ENCODE assay signal across 10 cellular contexts in genomic region chr5:89313044-89313443, GRCh38.
DNase-seq lines count a peak whose midpoint lies in the region; ATAC-seq, FAIRE-seq and TF ChIP-seq lines count a peak whose summit lies in the region.
"Had no signal": no experiment of that assay in that cellular context is flagged by ENCODE, and none has a peak within 500 bp of the region (broad histone marks: within the 10 kb centered on the region; RNA-seq: fewer than 3 reads in every experiment).

No MANE protein-coding gene starts in this region.

- FAIRE-seq in GM12892 (lab: Jason Lieb, UNC): no peak

- no peaks in the 10 kb centered on the region for H3K27me3 ChIP-seq in foreskin keratinocyte

- in situ Hi-C loops in ACHN (cut with HindIII; ENCODE audit: low pct_ligation_motif_present, low pct_unique_long_range_greater_than_20kb, low sequenced_read_pairs): no loop called here

- peak; percentile 72 for ATAC-seq in foreskin keratinocyte
- no peak for ATAC-seq in HG03196 (IDR thresholded peaks at IDR 0.05; ENCODE audit: unreplicated experiment)

- 0 out of 2 replicates have a peak, but pooled peaks have one; percentile 43 for TF ChIP-seq POLR2A in GM12892 (IDR thresholded peaks at IDR 0.05; ENCODE audit: low read depth, low read length)

- DNase-seq in ACHN (peak; percentile 70), GM12892 (ENCODE audit: insufficient read length) (no peak), RPMI7951 (ENCODE audit: low read depth) (peak; percentile 86), foreskin keratinocyte (peak; percentile 92 to 97), NCI-H187 (lab: John Stamatoyannopoulos, UW) (no peak), putamen (ENCODE audit: low spot score) (no peak), posterior cingulate gyrus (no peak)
- DNase-seq: activated gamma-delta T cell treated with Interleukin-2 at 50 U/mL for 16 hours, DMS79 had no signal

- peak overlapping the region; percentile 77 for H3K27ac ChIP-seq in foreskin keratinocyte

- TF ChIP-seq CTCF in foreskin keratinocyte (conservative IDR thresholded peaks at IDR 0.05): no peak

- intact Hi-C loops in posterior cingulate gyrus (cut with DNase I): no loop called here

- H3K4me1 ChIP-seq in foreskin keratinocyte: peaks cover 25% of the 10 kb centered on the region

Comparison
In these comparisons a context has a peak if more than half of its experiments do, and no peak if none do; other contexts are left out.
1. DNase-seq: peak in ACHN (single experiment), RPMI7951 (single experiment) and foreskin keratinocyte (2 of 2); none in GM12892 (single experiment), NCI-H187 (0 of 2), putamen (single experiment) and posterior cingulate gyrus (0 of 10).